2 cellular contexts compared by ENCODE assay signal in the genomic region with DNA sequence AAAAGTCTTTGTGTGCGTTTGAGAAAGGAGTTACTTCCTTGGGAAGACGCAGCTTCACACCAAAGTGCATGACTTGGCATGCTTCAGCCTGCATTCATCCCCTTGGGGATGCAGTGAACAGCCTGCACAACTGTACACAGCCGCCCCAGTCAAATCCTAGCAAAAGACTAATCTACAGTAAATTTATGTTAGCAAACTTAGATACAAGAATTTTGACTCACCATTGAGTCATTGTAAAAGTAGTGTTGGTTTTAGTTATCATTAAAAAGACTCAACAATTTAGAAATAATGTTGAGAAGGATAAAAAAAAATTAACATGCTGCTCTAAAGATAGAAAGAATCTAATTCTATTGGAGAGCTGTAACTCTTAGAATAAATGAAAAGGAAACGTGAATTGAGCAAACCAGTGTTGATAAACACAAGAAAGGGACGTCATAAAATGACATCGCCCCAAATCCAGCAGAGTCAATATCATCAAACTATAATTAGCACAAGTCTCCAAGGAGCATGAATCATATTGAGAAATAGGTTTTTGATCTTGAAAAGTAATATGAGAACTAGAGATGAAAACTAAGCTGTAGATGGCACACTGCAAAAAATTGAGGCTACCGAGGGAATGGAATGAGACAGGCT.
A peak's percentile ranks its signal among the peaks of the same experiment; 100 is the strongest.
TF ChIP-seq lines count a peak whose summit lies in the region.

No MANE protein-coding gene starts in this region.

TF ChIP-seq in HEK293, 187 proteins besides CTCF, POLR2A, EP300 and RAD21 (continued from another document):
- TF ChIP-seq, protein P1, sequence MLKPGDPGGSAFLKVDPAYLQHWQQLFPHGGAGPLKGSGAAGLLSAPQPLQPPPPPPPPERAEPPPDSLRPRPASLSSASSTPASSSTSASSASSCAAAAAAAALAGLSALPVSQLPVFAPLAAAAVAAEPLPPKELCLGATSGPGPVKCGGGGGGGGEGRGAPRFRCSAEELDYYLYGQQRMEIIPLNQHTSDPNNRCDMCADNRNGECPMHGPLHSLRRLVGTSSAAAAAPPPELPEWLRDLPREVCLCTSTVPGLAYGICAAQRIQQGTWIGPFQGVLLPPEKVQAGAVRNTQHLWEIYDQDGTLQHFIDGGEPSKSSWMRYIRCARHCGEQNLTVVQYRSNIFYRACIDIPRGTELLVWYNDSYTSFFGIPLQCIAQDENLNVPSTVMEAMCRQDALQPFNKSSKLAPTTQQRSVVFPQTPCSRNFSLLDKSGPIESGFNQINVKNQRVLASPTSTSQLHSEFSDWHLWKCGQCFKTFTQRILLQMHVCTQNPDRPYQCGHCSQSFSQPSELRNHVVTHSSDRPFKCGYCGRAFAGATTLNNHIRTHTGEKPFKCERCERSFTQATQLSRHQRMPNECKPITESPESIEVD (tag by site-specific recombination; IDR thresholded peaks at IDR 0.05), result peak; percentile 40; the same call in 1 of the 2 replicates
- TF ChIP-seq, protein P2, sequence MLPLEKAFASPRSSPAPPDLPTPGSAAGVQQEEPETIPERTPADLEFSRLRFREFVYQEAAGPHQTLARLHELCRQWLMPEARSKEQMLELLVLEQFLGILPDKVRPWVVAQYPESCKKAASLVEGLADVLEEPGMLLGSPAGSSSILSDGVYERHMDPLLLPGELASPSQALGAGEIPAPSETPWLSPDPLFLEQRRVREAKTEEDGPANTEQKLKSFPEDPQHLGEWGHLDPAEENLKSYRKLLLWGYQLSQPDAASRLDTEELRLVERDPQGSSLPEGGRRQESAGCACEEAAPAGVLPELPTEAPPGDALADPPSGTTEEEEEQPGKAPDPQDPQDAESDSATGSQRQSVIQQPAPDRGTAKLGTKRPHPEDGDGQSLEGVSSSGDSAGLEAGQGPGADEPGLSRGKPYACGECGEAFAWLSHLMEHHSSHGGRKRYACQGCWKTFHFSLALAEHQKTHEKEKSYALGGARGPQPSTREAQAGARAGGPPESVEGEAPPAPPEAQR (tag by site-specific recombination; IDR thresholded peaks at IDR 0.05), result no peak
- TF ChIP-seq ZBTB21 (tag by site-specific recombination; IDR thresholded peaks at IDR 0.05) (0 out of 2 replicates have a peak, but pooled peaks have one; percentile 58), ZNF266 (tag by site-specific recombination; IDR thresholded peaks at IDR 0.05; ENCODE audit: low read depth) (no peak), ZNF629 (tag by site-specific recombination; IDR thresholded peaks at IDR 0.05) (peak; percentile 88), ZNF366 (tag by site-specific recombination; conservative IDR thresholded peaks at IDR 0.05) (peak; percentile 49), MEIS1 (CRISPR knock-in tag; IDR thresholded peaks at IDR 0.05; ENCODE audit: borderline replicate concordance) (no peak), ZNF214 (tag by site-specific recombination; IDR thresholded peaks at IDR 0.05; ENCODE audit: borderline replicate concordance) (no peak), SP7 (tag by site-specific recombination; IDR thresholded peaks at IDR 0.05) (peak; percentile 31; the same call in 1 of the 2 replicates)

TF ChIP-seq in GM12878, 131 proteins besides CTCF, POLR2A, EP300 and RAD21 (continued from another document):
- no peak for TF ChIP-seq SMAD1 (IDR thresholded peaks at IDR 0.05; ENCODE audit: low read depth, partially characterized antibody)
- TF ChIP-seq SREBF1 (IDR thresholded peaks at IDR 0.05; ENCODE audit: low read length), result no peak
- peak; percentile 18; the same call in 1 of the 2 replicates for TF ChIP-seq NFIC (IDR thresholded peaks at IDR 0.05; ENCODE audit: low read depth, low read length)
- TF ChIP-seq, protein P3, sequence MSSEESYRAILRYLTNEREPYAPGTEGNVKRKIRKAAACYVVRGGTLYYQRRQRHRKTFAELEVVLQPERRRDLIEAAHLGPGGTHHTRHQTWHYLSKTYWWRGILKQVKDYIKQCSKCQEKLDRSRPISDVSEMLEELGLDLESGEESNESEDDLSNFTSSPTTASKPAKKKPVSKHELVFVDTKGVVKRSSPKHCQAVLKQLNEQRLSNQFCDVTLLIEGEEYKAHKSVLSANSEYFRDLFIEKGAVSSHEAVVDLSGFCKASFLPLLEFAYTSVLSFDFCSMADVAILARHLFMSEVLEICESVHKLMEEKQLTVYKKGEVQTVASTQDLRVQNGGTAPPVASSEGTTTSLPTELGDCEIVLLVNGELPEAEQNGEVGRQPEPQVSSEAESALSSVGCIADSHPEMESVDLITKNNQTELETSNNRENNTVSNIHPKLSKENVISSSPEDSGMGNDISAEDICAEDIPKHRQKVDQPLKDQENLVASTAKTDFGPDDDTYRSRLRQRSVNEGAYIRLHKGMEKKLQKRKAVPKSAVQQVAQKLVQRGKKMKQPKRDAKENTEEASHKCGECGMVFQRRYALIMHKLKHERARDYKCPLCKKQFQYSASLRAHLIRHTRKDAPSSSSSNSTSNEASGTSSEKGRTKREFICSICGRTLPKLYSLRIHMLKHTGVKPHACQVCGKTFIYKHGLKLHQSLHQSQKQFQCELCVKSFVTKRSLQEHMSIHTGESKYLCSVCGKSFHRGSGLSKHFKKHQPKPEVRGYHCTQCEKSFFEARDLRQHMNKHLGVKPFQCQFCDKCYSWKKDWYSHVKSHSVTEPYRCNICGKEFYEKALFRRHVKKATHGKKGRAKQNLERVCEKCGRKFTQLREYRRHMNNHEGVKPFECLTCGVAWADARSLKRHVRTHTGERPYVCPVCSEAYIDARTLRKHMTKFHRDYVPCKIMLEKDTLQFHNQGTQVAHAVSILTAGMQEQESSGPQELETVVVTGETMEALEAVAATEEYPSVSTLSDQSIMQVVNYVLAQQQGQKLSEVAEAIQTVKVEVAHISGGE (CRISPR knock-in tag; IDR thresholded peaks at IDR 0.05), result no peak
- no peak for TF ChIP-seq FOXK2 (IDR thresholded peaks at IDR 0.05)
